8 cellular contexts compared by ENCODE assay signal in the genomic region with DNA sequence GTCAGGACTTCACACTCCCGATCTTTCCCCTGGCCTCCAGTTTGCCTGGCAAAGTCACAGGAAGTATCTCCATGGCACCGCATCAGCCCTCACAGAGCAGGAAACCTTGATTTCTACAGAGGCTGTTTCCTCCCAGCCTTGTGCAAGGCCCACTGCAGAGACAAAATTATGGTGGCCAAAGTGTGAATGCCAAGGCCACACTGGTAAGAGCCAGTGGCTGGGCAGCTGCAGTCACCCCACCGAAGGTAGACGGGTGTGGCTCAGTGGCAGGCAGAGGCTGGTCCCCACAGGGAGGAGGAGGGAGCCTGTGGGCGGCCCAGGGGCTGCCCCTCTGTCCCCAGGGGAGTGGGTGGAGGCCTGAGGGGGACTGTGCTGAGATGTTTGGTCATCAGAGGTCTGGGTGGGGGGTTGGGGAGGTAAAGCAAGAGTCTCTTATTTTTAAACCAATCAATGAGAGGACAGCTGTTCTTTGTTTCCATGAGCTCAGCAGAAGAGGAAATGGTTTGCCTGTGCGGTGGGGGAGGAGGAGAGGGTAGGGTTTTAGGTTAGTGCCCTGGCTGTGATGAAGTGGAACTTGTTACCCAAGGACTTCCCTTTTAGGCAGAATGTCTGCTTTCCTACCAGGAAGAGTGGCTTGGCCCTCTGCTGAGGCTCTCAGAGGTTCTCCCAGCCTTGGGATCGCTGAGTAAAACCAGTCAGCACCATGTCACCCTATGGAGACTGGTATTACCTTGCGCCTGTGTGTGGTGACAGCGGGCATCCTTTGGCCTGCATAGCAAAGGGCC. TPM values are rescaled to one million over a fixed set of nuclear protein-coding genes. Genes with fewer than 3 reads are reported as not detected.
A peak's percentile ranks its signal among the peaks of the same experiment; 100 is the strongest.
DNase-seq lines count a peak whose midpoint lies in the region; ATAC-seq and TF ChIP-seq lines count a peak whose summit lies in the region.

No MANE protein-coding gene starts in this region.

- ATAC-seq in HG03159 (IDR thresholded peaks at IDR 0.05; ENCODE audit: unreplicated experiment) = peak; percentile 43

- peak; percentile 83 for DNase-seq in Ammon's horn (ENCODE audit: low spot score)
- DNase-seq in Peyer's patch = peak; percentile 69 to 93 (median 90)
- peak; percentile 75 for DNase-seq in activated naive CD4-positive, alpha-beta T cell treated with Interleukin-2 at 50 U/mL for 16 hours
- DNase-seq in kidney tubule cell (ENCODE audit: low spot score) = peak; percentile 15
- DNase-seq in stimulated activated CD4-positive, alpha-beta T cell treated with anti-CD3 and anti-CD28 coated beads, TNF-alpha, amount 100 ng/mL, for 24 hours (ENCODE audit: low read depth in 3 of 3) = peak in 2 of 3 experiments; percentile 57 to 68
- DNase-seq in HuH-7 (ENCODE audit: low spot score) = no peak

- no peaks in the 10 kb centered on the region for H3K27me3 ChIP-seq in Peyer's patch

- H3K4me1 ChIP-seq in Peyer's patch = peaks cover 21 to 86% (median 58%) of the 10 kb centered on the region in 4 donors

- no peaks in the 10 kb centered on the region for H3K9me3 ChIP-seq in Peyer's patch

- peak; percentile 72 for TF ChIP-seq POLR2A in GM19099 (IDR thresholded peaks at IDR 0.05; ENCODE audit: extremely low read depth, insufficient read length, low read depth)
- peak in 1 of 2 donors; percentile 36 for TF ChIP-seq POLR2A in Peyer's patch (IDR thresholded peaks at IDR 0.05)

- H3K36me3 ChIP-seq in Peyer's patch = no peaks in the 10 kb centered on the region

- H3K4me3 ChIP-seq in Peyer's patch = peak overlapping the region in 1 of 4 donors; percentile 20

- TF ChIP-seq CTCF in Peyer's patch (IDR thresholded peaks at IDR 0.05) = peak in 2 of 6 experiments; percentile 14

- H3K27ac ChIP-seq in Peyer's patch = peak overlapping the region; percentile 94 to 99 (median 96)

RNA-seq across cellular contexts. Expression of a gene that starts 18.0 kb away (rescaled TPM):
- 100 to 1,000 TPM in 1 of 4 donors, 10 to 100 TPM in 3; 45.0 to 129 (median 58.8) TPM for total RNA-seq in Peyer's patch

RNA-seq across cellular contexts. Expression of a gene that starts 57.8 kb away (rescaled TPM):
- 1 to 10 TPM in 1 of 4 donors, under 1 TPM in 1, not detected in 2; 0.67 to 4.1 TPM for total RNA-seq in Peyer's patch
